ENCODE assay signal across 17 cellular contexts in the genomic region with DNA sequence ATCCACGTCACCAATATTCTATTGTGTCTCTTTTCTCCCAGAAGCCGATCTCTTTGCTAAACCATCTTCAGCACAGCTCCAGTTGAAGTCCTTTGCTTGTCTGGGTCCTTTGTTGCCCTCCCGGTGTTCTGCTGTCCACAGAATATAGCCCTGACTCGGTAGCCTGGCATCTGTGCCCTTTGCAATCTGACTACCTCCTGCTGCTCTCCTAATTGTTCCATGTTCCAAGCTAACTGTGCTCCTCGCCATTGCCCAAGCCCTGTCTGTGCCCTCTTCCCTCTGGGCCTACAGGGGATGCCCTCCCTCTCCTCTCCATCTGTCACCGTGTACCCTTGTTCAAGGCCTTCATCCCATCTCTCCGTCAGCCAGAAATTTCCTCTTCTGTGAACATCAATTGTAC.
A peak's percentile ranks its signal among the peaks of the same experiment; 100 is the strongest.
DNase-seq lines count a peak whose midpoint lies in the region; ATAC-seq and TF ChIP-seq lines count a peak whose summit lies in the region.
"Had no signal": no experiment of that assay in that cellular context is flagged by ENCODE, and none has a peak within 500 bp of the region (broad histone marks: within the 10 kb centered on the region; RNA-seq: fewer than 3 reads in every experiment).

No MANE protein-coding gene starts in this region.

- H3K27me3 Mint-ChIP-seq in chondrocyte (ENCODE audit: low read depth) = peaks cover 14% of the 10 kb centered on the region
- peaks cover 13% of the 10 kb centered on the region for H3K27me3 Mint-ChIP-seq in activated T-helper 17 cell treated with anti-CD3 and anti-CD28 coated beads, Interleukin-2, amount 50 U/mL, for 72 hours

- TF ChIP-seq CTCF in chondrocyte (IDR thresholded peaks at IDR 0.05) = no peak

- H3K4me1 Mint-ChIP-seq in chondrocyte (ENCODE audit: low read depth) = no peaks in the 10 kb centered on the region
- no peaks in the 10 kb centered on the region for H3K4me1 Mint-ChIP-seq in activated T-helper 17 cell treated with anti-CD3 and anti-CD28 coated beads, Interleukin-2, amount 50 U/mL, for 72 hours
- H3K4me1 Mint-ChIP-seq: CD14-positive monocyte; CD4-positive, alpha-beta memory T cell had no signal

- no peak overlapping the region for H3K27ac Mint-ChIP-seq in chondrocyte (ENCODE audit: unreplicated experiment)
- H3K27ac Mint-ChIP-seq in activated T-helper 17 cell treated with anti-CD3 and anti-CD28 coated beads, Interleukin-2, amount 50 U/mL, for 72 hours = no peak overlapping the region
- H3K27ac Mint-ChIP-seq: CD14-positive monocyte; CD4-positive, alpha-beta memory T cell; HFFc6 had no signal

- no peaks in the 10 kb centered on the region for H3K36me3 Mint-ChIP-seq in chondrocyte (ENCODE audit: low read depth)
- no peaks in the 10 kb centered on the region for H3K36me3 Mint-ChIP-seq in activated T-helper 17 cell treated with anti-CD3 and anti-CD28 coated beads, Interleukin-2, amount 50 U/mL, for 72 hours (ENCODE audit: low read depth)
- H3K36me3 Mint-ChIP-seq: CD14-positive monocyte; CD4-positive, alpha-beta memory T cell had no signal

- H3K9me3 Mint-ChIP-seq in chondrocyte (ENCODE audit: low read depth) = no peaks in the 10 kb centered on the region
- peaks cover 3% of the 10 kb centered on the region for H3K9me3 Mint-ChIP-seq in activated T-helper 17 cell treated with anti-CD3 and anti-CD28 coated beads, Interleukin-2, amount 50 U/mL, for 72 hours
- H3K9me3 Mint-ChIP-seq: CD14-positive monocyte had no signal

- H3K4me3 Mint-ChIP-seq in chondrocyte (ENCODE audit: unreplicated experiment) = no peak overlapping the region
- no peak overlapping the region for H3K4me3 Mint-ChIP-seq in activated T-helper 17 cell treated with anti-CD3 and anti-CD28 coated beads, Interleukin-2, amount 50 U/mL, for 72 hours
- H3K4me3 Mint-ChIP-seq: CD14-positive monocyte; CD4-positive, alpha-beta memory T cell; HFFc6 had no signal

- no peak for ATAC-seq in activated T-helper 17 cell treated with anti-CD3 and anti-CD28 coated beads, Interleukin-2, amount 50 U/mL, for 72 hours (replicated peaks)
- ATAC-seq: HCT116 had no signal

- in situ Hi-C loops in G401 (cut with HindIII; ENCODE audit: low sequenced_read_pairs) = no loop called here

- DNase-seq in G401 (ENCODE audit: low spot score) = peak; percentile 98
- DNase-seq in NCI-H2171 (lab: John Stamatoyannopoulos, UW) = peak; percentile 23
- DNase-seq in cerebellar nuclear complex (lab: John Stamatoyannopoulos, UW) = peak; percentile 77 to 88
- peak; percentile 6 for DNase-seq in retina
- no peak for DNase-seq in chondrocyte (ENCODE audit: low spot score)
- DNase-seq in LoVo (ENCODE audit: low spot score) = no peak
- DNase-seq: 8988T; Calu3; CD4-positive, alpha-beta memory T cell; GDM1; GOT3; H7; HFFc6; IMR-90 had no signal

Comparison
In these comparisons a context has a peak if more than half of its experiments do, and no peak if none do; other contexts are left out.
1. DNase-seq: peak in G401 (single experiment), NCI-H2171 (single experiment), cerebellar nuclear complex (2 of 2) and retina (single experiment); none in chondrocyte (single experiment) and LoVo (single experiment).